In genomic region chr11:118928108-118928869, GRCh38 we compare ENCODE assay signal across 1 cellular context.
A peak's percentile ranks its signal among the peaks of the same experiment; 100 is the strongest.
TF ChIP-seq lines count a peak whose summit lies in the region.

No MANE protein-coding gene starts in this region.

TF ChIP-seq in HEK293, 187 proteins besides CTCF, POLR2A, EP300 and RAD21 (continued from another document and continues in another):
- TF ChIP-seq REST (tag by site-specific recombination; IDR thresholded peaks at IDR 0.05), result peak; percentile 50; the same call in 1 of the 2 replicates
- no peak for TF ChIP-seq ZNF354C (tag by site-specific recombination; IDR thresholded peaks at IDR 0.05; ENCODE audit: borderline replicate concordance, low read depth)
- TF ChIP-seq ZNF140 (tag by site-specific recombination; IDR thresholded peaks at IDR 0.05), result no peak
- no peak for TF ChIP-seq ZSCAN5A (tag by site-specific recombination; IDR thresholded peaks at IDR 0.05)
- no peak for TF ChIP-seq OVOL3 (tag by site-specific recombination; IDR thresholded peaks at IDR 0.05)
- TF ChIP-seq ZBTB6 (tag by site-specific recombination; IDR thresholded peaks at IDR 0.05), result peak; percentile 89
- TF ChIP-seq RBAK (tag by site-specific recombination; IDR thresholded peaks at IDR 0.05), result no peak
- TF ChIP-seq KLF9 (tag by site-specific recombination; IDR thresholded peaks at IDR 0.05; ENCODE audit: low read depth), result 0 out of 2 replicates have a peak, but pooled peaks have one; percentile 26
- TF ChIP-seq ZNF202 (tag by site-specific recombination; IDR thresholded peaks at IDR 0.05; ENCODE audit: borderline replicate concordance), result no peak
- no peak for TF ChIP-seq ZNF214 (tag by site-specific recombination; IDR thresholded peaks at IDR 0.05; ENCODE audit: borderline replicate concordance)
- no peak; the same call in 1 of the 2 replicates for TF ChIP-seq ZSCAN4 (tag by site-specific recombination; IDR thresholded peaks at IDR 0.05)
- no peak for TF ChIP-seq ZSCAN16 (tag by site-specific recombination; IDR thresholded peaks at IDR 0.05)
- 0 out of 2 replicates have a peak, but pooled peaks have one; percentile 20 for TF ChIP-seq WT1 (tag by site-specific recombination; IDR thresholded peaks at IDR 0.05)
- TF ChIP-seq ZNF777 (tag by site-specific recombination; IDR thresholded peaks at IDR 0.05; ENCODE audit: borderline replicate concordance), result no peak
- no peak for TF ChIP-seq ZNF580 (tag by site-specific recombination; IDR thresholded peaks at IDR 0.05)
- no peak for TF ChIP-seq ZNF664 (tag by site-specific recombination; IDR thresholded peaks at IDR 0.05)
- no peak for TF ChIP-seq AEBP2 (tag by site-specific recombination; IDR thresholded peaks at IDR 0.05; ENCODE audit: borderline replicate concordance)
- TF ChIP-seq ZNF623 (tag by site-specific recombination; IDR thresholded peaks at IDR 0.05), result no peak
- TF ChIP-seq ZNF221 (tag by site-specific recombination; IDR thresholded peaks at IDR 0.05; ENCODE audit: borderline replicate concordance), result no peak
- TF ChIP-seq BCL11A (tag by site-specific recombination; IDR thresholded peaks at IDR 0.05; ENCODE audit: low read depth), result 0 out of 2 replicates have a peak, but pooled peaks have one; percentile 56
- no peak for TF ChIP-seq ZNF391 (tag by site-specific recombination; IDR thresholded peaks at IDR 0.05; ENCODE audit: borderline replicate concordance, low read depth)
- no peak for TF ChIP-seq ZNF837 (tag by site-specific recombination; IDR thresholded peaks at IDR 0.05)
- TF ChIP-seq INSM2 (tag by site-specific recombination; IDR thresholded peaks at IDR 0.05), result no peak
- TF ChIP-seq ZNF473 (tag by site-specific recombination; IDR thresholded peaks at IDR 0.05), result no peak
- no peak for TF ChIP-seq ELK4 (IDR thresholded peaks at IDR 0.05; ENCODE audit: borderline replicate concordance, low read depth, low read length)
- TF ChIP-seq ZBTB8A (tag by site-specific recombination; IDR thresholded peaks at IDR 0.05), result no peak
- no peak for TF ChIP-seq GFI1B (tag by site-specific recombination; IDR thresholded peaks at IDR 0.05)
- no peak for TF ChIP-seq ZNF169 (tag by site-specific recombination; IDR thresholded peaks at IDR 0.05)
- no peak for TF ChIP-seq ZNF747 (tag by site-specific recombination; IDR thresholded peaks at IDR 0.05)
- no peak for TF ChIP-seq ZNF184 (tag by site-specific recombination; IDR thresholded peaks at IDR 0.05)
- TF ChIP-seq YY2 (tag by site-specific recombination; IDR thresholded peaks at IDR 0.05), result no peak
- no peak for TF ChIP-seq ZNF280D (tag by site-specific recombination; IDR thresholded peaks at IDR 0.05)
- TF ChIP-seq ZSCAN30 (tag by site-specific recombination; IDR thresholded peaks at IDR 0.05), result no peak; the same call in none of the 2 replicates
- TF ChIP-seq BCL11B (tag by site-specific recombination; IDR thresholded peaks at IDR 0.05; ENCODE audit: low read depth), result no peak
- TF ChIP-seq ZNF513 (tag by site-specific recombination; IDR thresholded peaks at IDR 0.05), result no peak
- no peak for TF ChIP-seq ZNF830 (tag by site-specific recombination; IDR thresholded peaks at IDR 0.05; ENCODE audit: low read depth)
- TF ChIP-seq ZNF791 (tag by site-specific recombination; IDR thresholded peaks at IDR 0.05), result no peak
- no peak for TF ChIP-seq ZFP3 (tag by site-specific recombination; IDR thresholded peaks at IDR 0.05; ENCODE audit: low read depth)
- TF ChIP-seq ZNF394 (tag by site-specific recombination; IDR thresholded peaks at IDR 0.05; ENCODE audit: borderline replicate concordance), result peak; percentile 41; the same call in 1 of the 2 replicates
- TF ChIP-seq ZNF26 (tag by site-specific recombination; IDR thresholded peaks at IDR 0.05), result no peak
- peak; percentile 36; the same call in 1 of the 2 replicates for TF ChIP-seq SP7 (tag by site-specific recombination; IDR thresholded peaks at IDR 0.05)
